In genomic region chr6:31388916-31389801, GRCh38 we compare ENCODE assay signal across 1 cellular context.
TF ChIP-seq lines count a peak whose summit lies in the region.

No MANE protein-coding gene starts in this region.

TF ChIP-seq in Ishikawa, 13 proteins besides CTCF, POLR2A, EP300 and RAD21:
- TF ChIP-seq REST (IDR thresholded peaks at IDR 0.05; ENCODE audit: low read depth) = peak; percentile 32; the same call in 1 of the 2 replicates
TF ChIP-seq in Ishikawa: peak in this region for 1; not testable (repeated sequence) for 12.
